20 cellular contexts compared by ENCODE assay signal in the genomic region with DNA sequence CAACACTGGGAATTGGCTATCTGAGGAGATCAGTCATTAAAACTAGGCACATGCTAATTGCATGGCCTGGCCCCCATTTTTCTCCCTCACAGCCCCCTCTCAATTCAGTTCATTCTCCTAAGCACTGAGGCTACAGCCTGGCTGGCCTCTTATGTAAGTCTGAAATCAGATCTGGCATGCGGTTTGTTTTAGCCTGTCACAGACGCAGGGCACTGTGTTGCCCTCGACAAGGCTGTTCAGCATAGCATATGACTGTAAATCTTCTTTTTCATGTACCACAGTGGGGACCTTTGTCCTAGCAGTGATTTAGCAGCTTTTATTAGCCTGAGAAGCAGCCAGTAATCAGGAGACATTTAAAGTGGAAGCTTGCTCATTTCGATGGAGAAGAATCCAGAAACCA. TPM values are rescaled to one million over a fixed set of nuclear protein-coding genes. Genes with fewer than 3 reads are reported as not detected.
DNase-seq lines count a peak whose midpoint lies in the region; ATAC-seq and TF ChIP-seq lines count a peak whose summit lies in the region.
"Had no signal": no experiment of that assay in that cellular context is flagged by ENCODE, and none has a peak within 500 bp of the region (broad histone marks: within the 10 kb centered on the region; RNA-seq: fewer than 3 reads in every experiment).

No MANE protein-coding gene starts in this region.

- H3K4me3 Mint-ChIP-seq in brain (peak overlapping the region in 4 of 5 experiments; percentile 25 to 76 (median 50)), T-cell (no peak overlapping the region)
- H3K4me3 Mint-ChIP-seq: activated naive CD8-positive, alpha-beta T cell; activated T-cell treated with anti-CD3 and anti-CD28 coated beads, Interleukin-2, amount 50 U/mL, for 24 hours; endodermal cell; memory B cell; natural killer cell had no signal

- BruUV-seq in PC-9 (replicated peaks; lab: Mats Ljungman, UMichigan), result no TSS peak

- H3F3A ChIP-seq in PC-9 (ENCODE audit: insufficient read depth, low read depth), result no peaks in the 10 kb centered on the region

- H3K36me3 Mint-ChIP-seq in brain (no peaks in the 10 kb centered on the region), T-cell (no peaks in the 10 kb centered on the region)
- H3K36me3 Mint-ChIP-seq: activated naive CD8-positive, alpha-beta T cell; memory B cell; natural killer cell had no signal

- ATAC-seq in T-cell (replicated peaks in 1 of 4), result no peak
- ATAC-seq: natural killer cell had no signal

- CTCF ChIA-PET in PC-9 (lab: Charles Lee), result no interaction called here
- CTCF ChIA-PET in T-cell (lab: Charles Lee), result interaction anchor here in 1 of 2 donors (0.6 kb wide), 1 partner anchor 48 kb away, joined by 4 read pairs; no protein-coding TSS in a partner anchor

- H3K9me3 ChIP-seq in PC-9 (ENCODE audit: insufficient read depth, low read depth), result no peaks in the 10 kb centered on the region
- no peaks in the 10 kb centered on the region for H3K9me3 ChIP-seq in colonic mucosa

- no peaks in the 10 kb centered on the region for H4K20me1 ChIP-seq in PC-9 (ENCODE audit: insufficient read depth)

- intact Hi-C loops in PC-9 (cut with micrococcal nuclease; ENCODE audit: unreplicated experiment), result no loop called here
- intact Hi-C loops in colonic mucosa (cut with DNase I), result no loop called here

- H3K27ac ChIP-seq in temporal lobe (ENCODE audit: low read depth, low read length), result peak overlapping the region; percentile 42
- no peak overlapping the region for H3K27ac ChIP-seq in PC-9
- H3K27ac ChIP-seq in colonic mucosa, result no peak overlapping the region

- H3K4me2 ChIP-seq in PC-9, result no peak overlapping the region

- H3K27me3 ChIP-seq in PC-9 (ENCODE audit: insufficient read depth, low read depth) (no peaks in the 10 kb centered on the region), colonic mucosa (no peaks in the 10 kb centered on the region)

- H3K27me3 Mint-ChIP-seq in brain (no peaks in the 10 kb centered on the region), T-cell (no peaks in the 10 kb centered on the region)
- H3K27me3 Mint-ChIP-seq: activated naive CD8-positive, alpha-beta T cell; activated T-cell treated with anti-CD3 and anti-CD28 coated beads, Interleukin-2, amount 50 U/mL, for 24 hours; memory B cell had no signal

- H3K4me1 ChIP-seq in PC-9 (replicated peaks; ENCODE audit: insufficient read depth) (no peaks in the 10 kb centered on the region), colonic mucosa (no peaks in the 10 kb centered on the region)

- H3K36me3 ChIP-seq in PC-9 (ENCODE audit: low read depth) (no peaks in the 10 kb centered on the region), colonic mucosa (no peaks in the 10 kb centered on the region)

- H3K9ac ChIP-seq in colonic mucosa (ENCODE audit: low read depth in 2 of 2, low read length in 2 of 2), result no peak overlapping the region

- no peaks in the 10 kb centered on the region for H3K9me2 ChIP-seq in PC-9 (ENCODE audit: insufficient read depth)

- peak; percentile 43 for DNase-seq in NCI-H69 (lab: John Stamatoyannopoulos, UW)
- peak; percentile 92 for DNase-seq in left kidney (ENCODE audit: low read depth, low spot score)
- DNase-seq in PC-9, result no peak
- DNase-seq in colonic mucosa, result no peak
- no peak for DNase-seq in T-cell
- DNase-seq: activated CD4-positive, alpha-beta T cell treated with anti-CD3 and anti-CD28 coated beads, Interleukin-2, amount 50 U/mL, for 1 hour; activated T-cell treated with anti-CD3 and anti-CD28 coated beads, Interleukin-2, amount 50 U/mL, for 24 hours; endodermal cell; Kasumi-1; natural killer cell; NCI-H1436 treated with DMSO at 0.1 percent for 48 hours; NCI-H524 had no signal

- no peak overlapping the region for H2AFZ ChIP-seq in PC-9

- peak overlapping the region; percentile 5 to 89 (median 50) for H3K27ac Mint-ChIP-seq in brain
- no peak overlapping the region for H3K27ac Mint-ChIP-seq in T-cell
- H3K27ac Mint-ChIP-seq: activated naive CD8-positive, alpha-beta T cell; activated T-cell treated with anti-CD3 and anti-CD28 coated beads, Interleukin-2, amount 50 U/mL, for 24 hours; endodermal cell; memory B cell; natural killer cell had no signal

- H3K4me1 Mint-ChIP-seq in brain (peaks cover 59% of the 10 kb centered on the region), T-cell (no peaks in the 10 kb centered on the region)
- H3K4me1 Mint-ChIP-seq: natural killer cell had no signal

- no peak overlapping the region for H3K4me3 ChIP-seq in PC-9
- no peak overlapping the region for H3K4me3 ChIP-seq in colonic mucosa

- H3K79me2 ChIP-seq in PC-9 (ENCODE audit: low read depth), result no peaks in the 10 kb centered on the region

- TF ChIP-seq CTCF in brain (conservative IDR thresholded peaks at IDR 0.05), result no peak
- no peak for TF ChIP-seq CTCF in PC-9 (conservative IDR thresholded peaks at IDR 0.05)
- TF ChIP-seq CTCF in colonic mucosa (IDR thresholded peaks at IDR 0.05), result no peak

- H3K9me3 Mint-ChIP-seq in brain (no peaks in the 10 kb centered on the region), T-cell (no peaks in the 10 kb centered on the region)
- H3K9me3 Mint-ChIP-seq: activated T-cell treated with anti-CD3 and anti-CD28 coated beads, Interleukin-2, amount 50 U/mL, for 24 hours; endodermal cell; memory B cell; natural killer cell had no signal

- POLR2A ChIA-PET in PC-9 (lab: Charles Lee; ENCODE audit: unreplicated experiment) (no interaction called here), T-cell (lab: Charles Lee) (no interaction called here)

RNA-seq across cellular contexts. Expression of a gene that starts 57.9 kb away (rescaled TPM):
- 4.1 TPM for polyA plus RNA-seq in brain (ENCODE audit: insufficient read depth, low read depth, low replicate concordance)
- 49.9 TPM for total RNA-seq in temporal lobe
- 0.07 TPM in 1 of 2 replicates, not detected in the other for total RNA-seq in PC-9 (2021)
- under 1 TPM; 0.13 to 0.15 TPM for total RNA-seq in colonic mucosa
- under 1 TPM in 1 of 5 donors, not detected in 4; 0.03 TPM for total RNA-seq in T-cell
- total RNA-seq: HT-29, OCI-LY7, renal cortical epithelial cell had no signal
- polyA plus RNA-seq: BJ had no signal

Comparison
In these comparisons a context has a peak if more than half of its experiments do, and no peak if none do; other contexts are left out.
1. DNase-seq: peak in NCI-H69 (single experiment) and left kidney (single experiment); none in PC-9 (0 of 2), colonic mucosa (single experiment) and T-cell (0 of 34).
2. H3K27ac Mint-ChIP-seq: peak in brain (5 of 5); none in T-cell (0 of 2).
3. H3K4me3 Mint-ChIP-seq: peak in brain (4 of 5); none in T-cell (0 of 3).
4. RNA of a gene that starts 57.9 kb away (total RNA-seq): 49.9 TPM in temporal lobe (single experiment); 0.13 to 0.15 TPM in colonic mucosa, 0.07 TPM in PC-9 and 0.03 TPM in T-cell; every median in the first group is over 10 times any median in the second.